In genomic region chr1:205191617-205192016, GRCh38 we compare ENCODE assay signal across 12 cellular contexts. TPM values are rescaled to one million over a fixed set of nuclear protein-coding genes. Genes with fewer than 3 reads are reported as not detected.
A peak's percentile ranks its signal among the peaks of the same experiment; 100 is the strongest.
DNase-seq lines count a peak whose midpoint lies in the region; ATAC-seq and TF ChIP-seq lines count a peak whose summit lies in the region.
"Had no signal": no experiment of that assay in that cellular context is flagged by ENCODE, and none has a peak within 500 bp of the region (broad histone marks: within the 10 kb centered on the region; RNA-seq: fewer than 3 reads in every experiment).

No MANE protein-coding gene starts in this region.

- H3K27ac Mint-ChIP-seq in activated T-cell treated with anti-CD3 and anti-CD28 coated beads, Interleukin-2, amount 50 U/mL, for 72 hours = peak overlapping the region; percentile 52
- H3K27ac Mint-ChIP-seq in type B pancreatic cell = peak overlapping the region; percentile 35
- H3K27ac Mint-ChIP-seq: activated naive CD4-positive, alpha-beta T cell treated with anti-CD3 and anti-CD28 coated beads, Interleukin-2, amount 10 ng/mL, durations not matched to agents 7 days and 5 days had no signal

- no peaks in the 10 kb centered on the region for H3K9me3 Mint-ChIP-seq in activated T-cell treated with anti-CD3 and anti-CD28 coated beads, Interleukin-2, amount 50 U/mL, for 72 hours
- no peaks in the 10 kb centered on the region for H3K9me3 Mint-ChIP-seq in type B pancreatic cell

- H3K4me1 ChIP-seq in adrenal gland (replicated peaks in 1 of 2) (peaks cover 14 to 49% of the 10 kb centered on the region in 2 donors), spleen (peaks cover 4 to 72% (median 44%) of the 10 kb centered on the region in 6 donors)

- ATAC-seq in activated T-cell treated with anti-CD3 and anti-CD28 coated beads, Interleukin-2, amount 50 U/mL, for 72 hours (replicated peaks in 1 of 2) = no peak

- TF ChIP-seq CTCF in adrenal gland (IDR thresholded peaks at IDR 0.05) (no peak), type B pancreatic cell (conservative IDR thresholded peaks at IDR 0.05) (no peak), spleen (IDR thresholded peaks at IDR 0.05 in 8 of 11, conservative IDR thresholded peaks at IDR 0.05 in 3 of 11) (no peak), GM20000 (IDR thresholded peaks at IDR 0.05; ENCODE audit: extremely low read depth, missing control alignments) (no peak)

- WGBS in adrenal gland, 4 donors = 38 to 46% (median 41%) methylated on average over 2 of the region's 2 CpGs
- 44 to 70% (median 62%) methylated on average over 2 of the region's 2 CpGs for WGBS in spleen, 5 donors

- no peaks in the 10 kb centered on the region for H3K27me3 Mint-ChIP-seq in activated T-cell treated with anti-CD3 and anti-CD28 coated beads, Interleukin-2, amount 50 U/mL, for 72 hours (ENCODE audit: low read depth)
- H3K27me3 Mint-ChIP-seq in type B pancreatic cell = no peaks in the 10 kb centered on the region
- H3K27me3 Mint-ChIP-seq: activated naive CD4-positive, alpha-beta T cell treated with anti-CD3 and anti-CD28 coated beads, Interleukin-2, amount 10 ng/mL, durations not matched to agents 7 days and 5 days had no signal

- TF ChIP-seq POLR2A in adrenal gland (IDR thresholded peaks at IDR 0.05) = no peak
- no peak for TF ChIP-seq POLR2A in spleen (IDR thresholded peaks at IDR 0.05)

- intact Hi-C loops in adrenal gland (cut with DNase I) = no loop called here
- intact Hi-C loops in spleen (cut with DNase I; ENCODE audit: low total_unique reads) = no loop called here

- no peak overlapping the region for H3K4me3 Mint-ChIP-seq in activated T-cell treated with anti-CD3 and anti-CD28 coated beads, Interleukin-2, amount 50 U/mL, for 72 hours
- no peak overlapping the region for H3K4me3 Mint-ChIP-seq in type B pancreatic cell
- H3K4me3 Mint-ChIP-seq: activated naive CD4-positive, alpha-beta T cell treated with anti-CD3 and anti-CD28 coated beads, Interleukin-2, amount 10 ng/mL, durations not matched to agents 7 days and 5 days had no signal

- no peak for DNase-seq in activated T-cell treated with anti-CD3 and anti-CD28 coated beads, Interleukin-2, amount 50 U/mL, for 72 hours
- DNase-seq in activated T-cell treated with anti-CD3 and anti-CD28 coated beads, Interleukin-2, amount 50 U/mL, for 48 hours = no peak
- DNase-seq in adrenal gland = no peak
- DNase-seq in iPS-NIHi11 (ENCODE audit: low spot score) = peak; percentile 33
- no peak for DNase-seq in type B pancreatic cell (ENCODE audit: extremely low spot score, unreplicated experiment)
- no peak for DNase-seq in activated CD8-positive, alpha-beta memory T cell treated with anti-CD3 and anti-CD28 coated beads, Interleukin-2, amount 50 U/mL, for 4 hours
- no peak for DNase-seq in spleen
- DNase-seq in GM20000 (ENCODE audit: low spot score) = no peak
- DNase-seq: activated naive CD4-positive, alpha-beta T cell treated with anti-CD3 and anti-CD28 coated beads, Interleukin-2, amount 10 ng/mL, durations not matched to agents 7 days and 5 days; hippocampal formation; NCI-H2081 had no signal

- peaks cover 0 to 2% of the 10 kb centered on the region in 2 donors for H3K36me3 Mint-ChIP-seq in activated T-cell treated with anti-CD3 and anti-CD28 coated beads, Interleukin-2, amount 50 U/mL, for 72 hours (ENCODE audit: insufficient read depth in 2 of 2)
- H3K36me3 Mint-ChIP-seq in type B pancreatic cell = peaks cover 8% of the 10 kb centered on the region

- H3K27ac ChIP-seq in adrenal gland = peak overlapping the region in 3 of 5 donors; percentile 38 to 58 (median 38)
- H3K27ac ChIP-seq in spleen = peak overlapping the region in 1 of 8 donors; percentile 32
- H3K27ac ChIP-seq: epithelial cell of prostate had no signal

- no peaks in the 10 kb centered on the region for H3K27me3 ChIP-seq in adrenal gland
- H3K27me3 ChIP-seq in spleen (replicated peaks in 1 of 7) = no peaks in the 10 kb centered on the region

- H3K9me3 ChIP-seq in adrenal gland (replicated peaks in 1 of 3) (no peaks in the 10 kb centered on the region), spleen (no peaks in the 10 kb centered on the region)

- H3K36me3 ChIP-seq in adrenal gland (replicated peaks in 1 of 2) (peaks cover 0 to 8% of the 10 kb centered on the region in 2 donors), spleen (peaks cover 0 to 12% (median 6%) of the 10 kb centered on the region in 6 donors)

- peaks cover 60% of the 10 kb centered on the region for H3K4me1 Mint-ChIP-seq in activated T-cell treated with anti-CD3 and anti-CD28 coated beads, Interleukin-2, amount 50 U/mL, for 72 hours (ENCODE audit: low read depth)
- H3K4me1 Mint-ChIP-seq in type B pancreatic cell (ENCODE audit: unreplicated experiment) = peaks cover 47% of the 10 kb centered on the region

- H3K4me3 ChIP-seq in adrenal gland (peak overlapping the region in 1 of 4 donors; percentile 9), spleen (no peak overlapping the region)

RNA-seq across cellular contexts. Expression of gene DSTYK, which starts 19.9 kb away (rescaled TPM):
- total RNA-seq in activated T-cell treated with anti-CD3 and anti-CD28 coated beads, Interleukin-2, amount 50 U/mL, for 72 hours = 10 to 100 TPM in 1 of 2 donors, 1 to 10 TPM in 1; 9.8 to 10.7 TPM
- total RNA-seq in adrenal gland (10 to 100 TPM; 15.4 to 22.9 (median 17.8) TPM), type B pancreatic cell (ENCODE audit: low replicate concordance) (11.2 and 11.7 TPM in 2 replicates), spleen (10 to 100 TPM; 12.8 to 24.3 (median 18.2) TPM)
- polyA plus RNA-seq in adrenal gland (10 to 100 TPM in 1 of 3 donors, 1 to 10 TPM in 2; 4.4 to 12.8 (median 6.7) TPM), spleen (1 to 10 TPM; 2.2 to 5.0 (median 2.3) TPM)

RNA-seq across cellular contexts. Expression of gene TMCC2, which starts 36.1 kb away (rescaled TPM):
- 1 to 10 TPM; 4.5 to 5.8 TPM for total RNA-seq in activated T-cell treated with anti-CD3 and anti-CD28 coated beads, Interleukin-2, amount 50 U/mL, for 72 hours
- total RNA-seq in adrenal gland (10 to 100 TPM in 3 of 8 donors, 1 to 10 TPM in 5; 2.3 to 33.2 (median 8.4) TPM), type B pancreatic cell (ENCODE audit: low replicate concordance) (3.0 and 6.2 TPM in 2 replicates), spleen (100 to 1,000 TPM in 1 of 7 donors, 10 to 100 TPM in 3, 1 to 10 TPM in 3; 2.9 to 146 (median 11.3) TPM)
- polyA plus RNA-seq in adrenal gland (10 to 100 TPM in 1 of 3 donors, 1 to 10 TPM in 2; 3.3 to 11.2 (median 3.3) TPM), spleen (10 to 100 TPM in 1 of 3 donors, 1 to 10 TPM in 1, under 1 TPM in 1; 0.74 to 11.9 (median 1.2) TPM)
